Comparison of ENCODE assay signal across 11 cellular contexts in genomic region chr1:31102501-31102950, GRCh38. TPM values are rescaled to one million over a fixed set of nuclear protein-coding genes. Genes with fewer than 3 reads are reported as not detected.
A peak's percentile ranks its signal among the peaks of the same experiment; 100 is the strongest.
DNase-seq lines count a peak whose midpoint lies in the region; ATAC-seq and TF ChIP-seq lines count a peak whose summit lies in the region.
"Had no signal": no experiment of that assay in that cellular context is flagged by ENCODE, and none has a peak within 500 bp of the region (broad histone marks: within the 10 kb centered on the region; RNA-seq: fewer than 3 reads in every experiment).

No MANE protein-coding gene starts in this region.

- TF ChIP-seq CTCF in neural crest cell (conservative IDR thresholded peaks at IDR 0.05): no peak
- no peak for TF ChIP-seq CTCF in glutamatergic neuron (IDR thresholded peaks at IDR 0.05; ENCODE audit: partially characterized antibody, unreplicated experiment)

- H3K36me3 Mint-ChIP-seq in neural crest cell (ENCODE audit: low read depth) (no peaks in the 10 kb centered on the region), glutamatergic neuron (ENCODE audit: unreplicated experiment) (no peaks in the 10 kb centered on the region)

- H3K9me3 ChIP-seq in NT2/D1 (ENCODE audit: insufficient read depth, low read length): no peaks in the 10 kb centered on the region
- H3K9me3 ChIP-seq: pancreas had no signal

- H3K9me3 Mint-ChIP-seq in neural crest cell (no peaks in the 10 kb centered on the region), glutamatergic neuron (ENCODE audit: unreplicated experiment) (no peaks in the 10 kb centered on the region)
- H3K9me3 Mint-ChIP-seq: activated T-helper 17 cell treated with anti-CD3 and anti-CD28 coated beads, Interleukin-2, amount 50 U/mL, for 72 hours had no signal

- H3K4me1 ChIP-seq in NT2/D1 (ENCODE audit: insufficient read depth, insufficient read length): peaks cover 4% of the 10 kb centered on the region
- H3K4me1 ChIP-seq: pancreas had no signal

- ATAC-seq in esophagus mucosa (peak; percentile 73), GM18520 (IDR thresholded peaks at IDR 0.05; ENCODE audit: unreplicated experiment) (no peak)
- ATAC-seq: activated T-helper 17 cell treated with anti-CD3 and anti-CD28 coated beads, Interleukin-2, amount 50 U/mL, for 72 hours; T-helper 17 cell had no signal

- H3K27ac Mint-ChIP-seq in neural crest cell (ENCODE audit: unreplicated experiment) (peak overlapping the region; percentile 68), glutamatergic neuron (ENCODE audit: unreplicated experiment) (no peak overlapping the region)
- H3K27ac Mint-ChIP-seq: activated T-helper 17 cell treated with anti-CD3 and anti-CD28 coated beads, Interleukin-2, amount 50 U/mL, for 72 hours; T-helper 17 cell had no signal

- H3K4me3 Mint-ChIP-seq in neural crest cell: no peak overlapping the region
- H3K4me3 Mint-ChIP-seq in glutamatergic neuron (ENCODE audit: unreplicated experiment): no peak overlapping the region
- H3K4me3 Mint-ChIP-seq: activated T-helper 17 cell treated with anti-CD3 and anti-CD28 coated beads, Interleukin-2, amount 50 U/mL, for 72 hours; T-helper 17 cell had no signal

- TF ChIP-seq POLR2A in erythroblast (IDR thresholded peaks at IDR 0.05; ENCODE audit: low read length): no peak

- H3K9ac ChIP-seq in NT2/D1 (ENCODE audit: insufficient read length, low read depth): peak overlapping the region; percentile 15

- DNase-seq in COLO829 (ENCODE audit: low spot score) (peak; percentile 65), NT2/D1 (ENCODE audit: low read depth, low spot score) (peak; percentile 20), neural crest cell (ENCODE audit: low read depth, low spot score) (no peak), NCI-H345 (lab: John Stamatoyannopoulos, UW) (no peak), erythroblast (lab: John Stamatoyannopoulos, UW) (no peak), glutamatergic neuron (no peak)
- DNase-seq: pancreas, T-helper 17 cell had no signal

- H3K27me3 Mint-ChIP-seq in neural crest cell (ENCODE audit: low read depth): no peaks in the 10 kb centered on the region
- H3K27me3 Mint-ChIP-seq in glutamatergic neuron (ENCODE audit: unreplicated experiment): peaks cover 3% of the 10 kb centered on the region
- H3K27me3 Mint-ChIP-seq: activated T-helper 17 cell treated with anti-CD3 and anti-CD28 coated beads, Interleukin-2, amount 50 U/mL, for 72 hours; T-helper 17 cell had no signal

- peaks cover 14% of the 10 kb centered on the region for H3K4me1 Mint-ChIP-seq in neural crest cell
- H3K4me1 Mint-ChIP-seq in glutamatergic neuron (ENCODE audit: low read depth, unreplicated experiment): peaks cover 1% of the 10 kb centered on the region
- H3K4me1 Mint-ChIP-seq: activated T-helper 17 cell treated with anti-CD3 and anti-CD28 coated beads, Interleukin-2, amount 50 U/mL, for 72 hours had no signal

- H3K27me3 ChIP-seq in NT2/D1 (ENCODE audit: insufficient read depth, insufficient read length): no peaks in the 10 kb centered on the region
- H3K27me3 ChIP-seq: pancreas had no signal

- no peaks in the 10 kb centered on the region for H3K36me3 ChIP-seq in NT2/D1 (ENCODE audit: insufficient read depth, insufficient read length, low read length)
- H3K36me3 ChIP-seq: pancreas had no signal

- H3K4me3 ChIP-seq in NT2/D1 (ENCODE audit: insufficient read length, low read depth): no peak overlapping the region
- H3K4me3 ChIP-seq: pancreas had no signal

RNA-seq across cellular contexts. Expression of gene PUM1, which starts 37.0 kb away (rescaled TPM):
- total RNA-seq in esophagus mucosa (63.0 TPM), neural crest cell (164 and 165 TPM in 2 replicates), glutamatergic neuron (ENCODE audit: unreplicated experiment) (188 TPM)

Comparison
In these comparisons a context has a peak if more than half of its experiments do, and no peak if none do; other contexts are left out.
1. DNase-seq: peak in COLO829 (single experiment) and NT2/D1 (single experiment); none in neural crest cell (single experiment), NCI-H345 (single experiment), erythroblast (0 of 2) and glutamatergic neuron (single experiment).